ENCODE assay signal across 1 cellular context in the genomic region with DNA sequence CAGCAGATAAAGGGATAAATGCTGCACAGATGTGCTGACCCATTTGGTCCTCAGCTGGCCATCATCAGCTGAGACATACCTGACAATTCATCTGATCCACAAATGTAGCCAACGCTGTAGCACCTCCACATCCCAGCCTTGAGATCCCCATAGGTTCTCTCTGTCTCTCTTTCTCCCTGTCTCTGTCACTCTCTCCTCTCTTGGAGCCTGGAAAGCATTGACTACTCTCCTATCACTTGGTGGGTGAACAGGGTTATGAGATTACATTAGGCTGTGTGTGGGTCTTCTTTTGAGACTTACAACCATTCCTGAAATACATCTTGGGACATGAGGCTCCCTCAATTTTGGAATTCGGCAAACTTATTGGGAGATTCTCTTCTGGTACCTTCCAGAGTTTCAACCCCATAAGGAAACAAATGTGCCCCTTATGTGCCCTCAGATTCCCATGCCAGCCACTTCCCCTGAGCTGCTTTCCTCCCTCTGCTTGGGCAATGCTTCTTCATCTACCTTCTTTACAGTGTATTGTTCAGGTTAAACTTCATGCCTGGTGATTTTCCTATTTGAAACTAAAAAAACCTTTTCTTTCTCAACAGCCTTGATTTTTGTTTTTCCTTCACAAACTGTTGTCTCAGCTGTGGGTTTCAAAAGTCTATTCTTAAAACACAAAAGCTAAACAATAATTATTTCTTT.
TF ChIP-seq lines count a peak whose summit lies in the region.

No MANE protein-coding gene starts in this region.

TF ChIP-seq in A549, 52 proteins besides CTCF, POLR2A, EP300 and RAD21 (continued from another document):
- TF ChIP-seq RFX5 (IDR thresholded peaks at IDR 0.05) = no peak
- TF ChIP-seq ZNF302 (CRISPR knock-in tag; IDR thresholded peaks at IDR 0.05) = no peak
- TF ChIP-seq GATA3 (IDR thresholded peaks at IDR 0.05; ENCODE audit: borderline replicate concordance) = no peak
- TF ChIP-seq PHF8 (IDR thresholded peaks at IDR 0.05; ENCODE audit: borderline replicate concordance, low read depth) = no peak
- TF ChIP-seq HOXB5 (CRISPR knock-in tag; IDR thresholded peaks at IDR 0.05) = no peak
- no peak for TF ChIP-seq TP53 (CRISPR knock-in tag; IDR thresholded peaks at IDR 0.05)
